In genomic region chr2:165079432-165079831, GRCh38 we compare ENCODE assay signal across 16 cellular contexts.
DNase-seq lines count a peak whose midpoint lies in the region; TF ChIP-seq lines count a peak whose summit lies in the region.
"Had no signal": no experiment of that assay in that cellular context is flagged by ENCODE, and none has a peak within 500 bp of the region (broad histone marks: within the 10 kb centered on the region; RNA-seq: fewer than 3 reads in every experiment).

No MANE protein-coding gene starts in this region.

- H3K27ac Mint-ChIP-seq in activated CD4-positive, alpha-beta T cell treated with anti-CD3 and anti-CD28 coated beads, Interleukin-2, amount 10 ng/mL, durations not matched to agents 7 days and 5 days = no peak overlapping the region
- H3K27ac Mint-ChIP-seq: CD8-positive, alpha-beta memory T cell; H9; IgD-negative memory B cell had no signal

- peaks cover 8% of the 10 kb centered on the region for H3K9me3 Mint-ChIP-seq in activated CD4-positive, alpha-beta T cell treated with anti-CD3 and anti-CD28 coated beads, Interleukin-2, amount 10 ng/mL, durations not matched to agents 7 days and 5 days

- no peak overlapping the region for H3K4me3 Mint-ChIP-seq in activated CD4-positive, alpha-beta T cell treated with anti-CD3 and anti-CD28 coated beads, Interleukin-2, amount 10 ng/mL, durations not matched to agents 7 days and 5 days
- H3K4me3 Mint-ChIP-seq: CD4-positive, CD25-positive, alpha-beta regulatory T cell; CD8-positive, alpha-beta memory T cell; H9; IgD-negative memory B cell had no signal

- no peaks in the 10 kb centered on the region for H3K36me3 Mint-ChIP-seq in activated CD4-positive, alpha-beta T cell treated with anti-CD3 and anti-CD28 coated beads, Interleukin-2, amount 10 ng/mL, durations not matched to agents 7 days and 5 days (ENCODE audit: low read depth)
- H3K36me3 Mint-ChIP-seq: CD4-positive, CD25-positive, alpha-beta regulatory T cell; CD8-positive, alpha-beta memory T cell had no signal

- peak; percentile 80 for DNase-seq in Jurkat, Clone E6-1 (ENCODE audit: low read depth, low spot score)
- DNase-seq in MG63 = peak; percentile 49
- DNase-seq in fibroblast of pulmonary artery (ENCODE audit: low read depth) = peak; percentile 10
- no peak for DNase-seq in amygdala (lab: John Stamatoyannopoulos, UW)
- DNase-seq in effector memory CD4-positive, alpha-beta T cell = no peak
- no peak for DNase-seq in activated CD4-positive, alpha-beta T cell treated with anti-CD3 and anti-CD28 coated beads, Interleukin-2, amount 10 ng/mL, durations not matched to agents 7 days and 5 days
- DNase-seq: ACHN; BE2C; C1 segment of cervical spinal cord; CD4-positive, CD25-positive, alpha-beta regulatory T cell; CD8-positive, alpha-beta memory T cell; COR-L47; GDM1; H9 had no signal

- no peak overlapping the region for H3K27ac ChIP-seq in liver (ENCODE audit: low read depth in 1 of 2, low read length in 2 of 2)
- no peak overlapping the region for H3K27ac ChIP-seq in effector memory CD4-positive, alpha-beta T cell (ENCODE audit: insufficient read depth, low read length, poor library complexity, severe bottlenecking)

- peaks cover 0 to 3% (median under 1%) of the 10 kb centered on the region in 4 donors for H3K4me1 ChIP-seq in liver (ENCODE audit: control insufficient read depth in 4 of 4, insufficient read depth in 4 of 4, low read length in 3 of 4)
- no peaks in the 10 kb centered on the region for H3K4me1 ChIP-seq in effector memory CD4-positive, alpha-beta T cell (ENCODE audit: control insufficient read depth, insufficient read depth, low read length, poor library complexity, severe bottlenecking)
- H3K4me1 ChIP-seq: BE2C had no signal

- POLR2A ChIA-PET in activated CD4-positive, alpha-beta T cell treated with anti-CD3 and anti-CD28 coated beads, Interleukin-2, amount 10 ng/mL, durations not matched to agents 7 days and 5 days (lab: Charles Lee) = no interaction called here

- no peaks in the 10 kb centered on the region for H3K27me3 Mint-ChIP-seq in activated CD4-positive, alpha-beta T cell treated with anti-CD3 and anti-CD28 coated beads, Interleukin-2, amount 10 ng/mL, durations not matched to agents 7 days and 5 days
- H3K27me3 Mint-ChIP-seq: CD4-positive, CD25-positive, alpha-beta regulatory T cell; CD8-positive, alpha-beta memory T cell; IgD-negative memory B cell had no signal

- TF ChIP-seq RAD21 in liver (IDR thresholded peaks at IDR 0.05) = peak in 1 of 2 donors; percentile 11

- H3K4me1 Mint-ChIP-seq in activated CD4-positive, alpha-beta T cell treated with anti-CD3 and anti-CD28 coated beads, Interleukin-2, amount 10 ng/mL, durations not matched to agents 7 days and 5 days = no peaks in the 10 kb centered on the region
- H3K4me1 Mint-ChIP-seq: CD4-positive, CD25-positive, alpha-beta regulatory T cell; CD8-positive, alpha-beta memory T cell; IgD-negative memory B cell had no signal

- CTCF ChIA-PET in activated CD4-positive, alpha-beta T cell treated with anti-CD3 and anti-CD28 coated beads, Interleukin-2, amount 10 ng/mL, durations not matched to agents 7 days and 5 days (lab: Charles Lee) = interaction anchor here (0.6 to 0.7 kb wide), 2 partner anchors 8 to 458 kb away, joined by 3 read pairs; no protein-coding TSS in a partner anchor

- H3K4me3 ChIP-seq in Jurkat, Clone E6-1 (ENCODE audit: low read length) = no peak overlapping the region
- no peak overlapping the region for H3K4me3 ChIP-seq in MG63
- H3K4me3 ChIP-seq in fibroblast of pulmonary artery (replicated peaks; ENCODE audit: low read depth, low read length) = no peak overlapping the region
- no peak overlapping the region for H3K4me3 ChIP-seq in liver (ENCODE audit: low read depth in 1 of 3, low read length in 3 of 3)
- no peak overlapping the region for H3K4me3 ChIP-seq in effector memory CD4-positive, alpha-beta T cell (ENCODE audit: insufficient read depth, low read depth, low read length, poor library complexity, severe bottlenecking)

- no peaks in the 10 kb centered on the region for H3K27me3 ChIP-seq in MG63
- H3K27me3 ChIP-seq in liver (ENCODE audit: control insufficient read depth in 4 of 4, insufficient read depth in 4 of 4, low read length in 3 of 4) = no peaks in the 10 kb centered on the region
- no peaks in the 10 kb centered on the region for H3K27me3 ChIP-seq in effector memory CD4-positive, alpha-beta T cell (replicated peaks; ENCODE audit: control insufficient read depth, insufficient read depth, low read length, poor library complexity, severe bottlenecking)
- H3K27me3 ChIP-seq: BE2C had no signal

- no peak overlapping the region for H3K9ac ChIP-seq in liver (ENCODE audit: low read depth in 1 of 2, low read length in 2 of 2)

- H3K36me3 ChIP-seq in MG63 (no peaks in the 10 kb centered on the region), liver (ENCODE audit: control insufficient read depth in 4 of 4, insufficient read depth in 3 of 4, low read depth in 1 of 4, low read length in 3 of 4) (no peaks in the 10 kb centered on the region)
- H3K36me3 ChIP-seq in effector memory CD4-positive, alpha-beta T cell (ENCODE audit: control insufficient read depth, insufficient read depth, low read length) = no peaks in the 10 kb centered on the region
- H3K36me3 ChIP-seq: BE2C had no signal

- H3K9me3 ChIP-seq in MG63 (peaks cover 8% of the 10 kb centered on the region), liver (ENCODE audit: control insufficient read depth in 4 of 4, low read length in 3 of 4) (peaks cover 0 to 9% (median 3%) of the 10 kb centered on the region in 4 donors)
- no peaks in the 10 kb centered on the region for H3K9me3 ChIP-seq in effector memory CD4-positive, alpha-beta T cell (ENCODE audit: control insufficient read depth, low read length)
- H3K9me3 ChIP-seq: BE2C had no signal

- TF ChIP-seq CTCF in fibroblast of pulmonary artery (IDR thresholded peaks at IDR 0.05; ENCODE audit: low read length, missing control alignments) = no peak
- TF ChIP-seq CTCF in liver (IDR thresholded peaks at IDR 0.05; ENCODE audit: low read depth, low read length, missing input control) = no peak

- WGBS in liver = 31% methylated on average over 4 of the region's 4 CpGs

TF ChIP-seq in liver, 16 proteins besides CTCF, POLR2A, EP300 and RAD21:
- TF ChIP-seq ATF3 (IDR thresholded peaks at IDR 0.05) = peak; percentile 79
- no peak for TF ChIP-seq FOXA2 (IDR thresholded peaks at IDR 0.05)
- TF ChIP-seq SP1 (IDR thresholded peaks at IDR 0.05) = no peak
- peak in 1 of 2 donors; percentile 17 for TF ChIP-seq HNF4A (conservative IDR thresholded peaks at IDR 0.05)
- TF ChIP-seq NR2F2 (IDR thresholded peaks at IDR 0.05) = no peak
- TF ChIP-seq EGR1 (IDR thresholded peaks at IDR 0.05; ENCODE audit: low read depth in 2 of 2) = no peak
TF ChIP-seq in liver: peak in this region for 2.

Comparison
In these comparisons a context has a peak if more than half of its experiments do, and no peak if none do; other contexts are left out.
1. DNase-seq: peak in Jurkat, Clone E6-1 (single experiment), MG63 (single experiment) and fibroblast of pulmonary artery (single experiment); none in amygdala (0 of 56), effector memory CD4-positive, alpha-beta T cell (0 of 3) and activated CD4-positive, alpha-beta T cell treated with anti-CD3 and anti-CD28 coated beads, Interleukin-2, amount 10 ng/mL, durations not matched to agents 7 days and 5 days (single experiment).